In the genomic region with DNA sequence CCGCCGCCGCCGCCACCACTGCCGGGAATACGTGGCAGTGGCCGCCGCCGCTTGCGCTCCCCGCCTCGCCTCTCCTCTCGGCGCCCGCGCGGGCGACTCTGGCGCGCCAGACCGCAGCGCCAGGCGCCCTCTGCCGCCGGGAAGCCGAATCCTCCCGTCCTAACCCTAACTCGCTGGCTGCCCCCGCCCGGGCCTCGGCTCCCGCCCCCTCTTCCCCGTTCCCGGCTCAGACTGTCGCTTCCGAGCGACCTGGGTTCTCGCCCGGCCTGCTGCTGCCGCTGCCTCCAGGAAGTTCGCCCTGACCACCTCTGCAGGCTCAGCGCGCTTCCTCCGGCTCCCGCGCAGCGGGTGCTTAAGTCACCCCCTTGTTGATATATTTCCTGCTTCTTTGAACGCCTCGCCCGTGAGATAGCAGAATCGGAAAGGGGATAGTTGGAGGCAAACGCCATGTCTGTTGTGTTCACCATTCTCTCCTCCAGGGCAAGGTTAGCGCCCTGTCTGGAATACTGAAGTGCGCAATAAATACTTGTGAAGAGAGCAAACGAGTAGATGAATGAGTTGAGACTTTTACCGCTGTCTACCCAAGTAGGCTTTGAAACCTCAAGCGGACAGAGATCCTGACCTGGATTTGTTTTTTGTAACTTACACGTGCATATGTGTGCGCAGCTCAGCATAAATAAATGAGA, we compare ENCODE assay signal across 1 cellular context.
TF ChIP-seq lines count a peak whose summit lies in the region.

A gene with protein sequence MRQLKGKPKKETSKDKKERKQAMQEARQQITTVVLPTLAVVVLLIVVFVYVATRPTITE (minus strand): TSS at position 100 of the 686 bp plus-strand sequence. CDS start 64,202 bp downstream, outside the sequence.

TF ChIP-seq in HepG2, 621 proteins besides CTCF, POLR2A, EP300 and RAD21 (continued from another document and continues in another):
- TF ChIP-seq, protein P1, sequence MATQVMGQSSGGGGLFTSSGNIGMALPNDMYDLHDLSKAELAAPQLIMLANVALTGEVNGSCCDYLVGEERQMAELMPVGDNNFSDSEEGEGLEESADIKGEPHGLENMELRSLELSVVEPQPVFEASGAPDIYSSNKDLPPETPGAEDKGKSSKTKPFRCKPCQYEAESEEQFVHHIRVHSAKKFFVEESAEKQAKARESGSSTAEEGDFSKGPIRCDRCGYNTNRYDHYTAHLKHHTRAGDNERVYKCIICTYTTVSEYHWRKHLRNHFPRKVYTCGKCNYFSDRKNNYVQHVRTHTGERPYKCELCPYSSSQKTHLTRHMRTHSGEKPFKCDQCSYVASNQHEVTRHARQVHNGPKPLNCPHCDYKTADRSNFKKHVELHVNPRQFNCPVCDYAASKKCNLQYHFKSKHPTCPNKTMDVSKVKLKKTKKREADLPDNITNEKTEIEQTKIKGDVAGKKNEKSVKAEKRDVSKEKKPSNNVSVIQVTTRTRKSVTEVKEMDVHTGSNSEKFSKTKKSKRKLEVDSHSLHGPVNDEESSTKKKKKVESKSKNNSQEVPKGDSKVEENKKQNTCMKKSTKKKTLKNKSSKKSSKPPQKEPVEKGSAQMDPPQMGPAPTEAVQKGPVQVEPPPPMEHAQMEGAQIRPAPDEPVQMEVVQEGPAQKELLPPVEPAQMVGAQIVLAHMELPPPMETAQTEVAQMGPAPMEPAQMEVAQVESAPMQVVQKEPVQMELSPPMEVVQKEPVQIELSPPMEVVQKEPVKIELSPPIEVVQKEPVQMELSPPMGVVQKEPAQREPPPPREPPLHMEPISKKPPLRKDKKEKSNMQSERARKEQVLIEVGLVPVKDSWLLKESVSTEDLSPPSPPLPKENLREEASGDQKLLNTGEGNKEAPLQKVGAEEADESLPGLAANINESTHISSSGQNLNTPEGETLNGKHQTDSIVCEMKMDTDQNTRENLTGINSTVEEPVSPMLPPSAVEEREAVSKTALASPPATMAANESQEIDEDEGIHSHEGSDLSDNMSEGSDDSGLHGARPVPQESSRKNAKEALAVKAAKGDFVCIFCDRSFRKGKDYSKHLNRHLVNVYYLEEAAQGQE (IDR thresholded peaks at IDR 0.05; ENCODE audit: borderline replicate concordance in 1 of 2, low read depth in 1 of 2, low read length in 2 of 2) = peak in 1 of 2 experiments; percentile 7; a peak in 1 of 4 replicates
- TF ChIP-seq ZNF709 (CRISPR knock-in tag; IDR thresholded peaks at IDR 0.05) (peak; percentile 27; the same call in 1 of the 2 replicates), ZNF563 (CRISPR knock-in tag; IDR thresholded peaks at IDR 0.05) (0 out of 2 replicates have a peak, but pooled peaks have one; percentile 16), ZFY (CRISPR knock-in tag; IDR thresholded peaks at IDR 0.05) (peak; percentile 12), RFXAP (CRISPR knock-in tag; IDR thresholded peaks at IDR 0.05; ENCODE audit: borderline replicate concordance) (peak; percentile 4; the same call in 1 of the 2 replicates), RCOR2 (CRISPR knock-in tag; IDR thresholded peaks at IDR 0.05) (peak; percentile 93), MIER3 (CRISPR knock-in tag; IDR thresholded peaks at IDR 0.05; ENCODE audit: borderline replicate concordance) (no peak), ZNF572 (CRISPR knock-in tag; IDR thresholded peaks at IDR 0.05) (peak; percentile 86; the same call in 1 of the 2 replicates), PAWR (CRISPR knock-in tag; IDR thresholded peaks at IDR 0.05; ENCODE audit: borderline replicate concordance) (0 out of 2 replicates have a peak, but pooled peaks have one; percentile 40), TARDBP (CRISPR knock-in tag; IDR thresholded peaks at IDR 0.05) (peak; percentile 16; the same call in 1 of the 2 replicates), MED13 (CRISPR knock-in tag; IDR thresholded peaks at IDR 0.05) (0 out of 2 replicates have a peak, but pooled peaks have one; percentile 39), ZNF350 (CRISPR knock-in tag; IDR thresholded peaks at IDR 0.05; ENCODE audit: borderline replicate concordance, low read depth) (peak; percentile 52; the same call in 1 of the 2 replicates), ZFP36 (IDR thresholded peaks at IDR 0.05; ENCODE audit: borderline replicate concordance, low read depth, low read length, partially characterized antibody) (peak; percentile 98), EZH2 (conservative IDR thresholded peaks at IDR 0.05; ENCODE audit: low read depth, low read length) (no peak), SKI (IDR thresholded peaks at IDR 0.05; ENCODE audit: partially characterized antibody) (peak; percentile 82), GATAD2A (CRISPR knock-in tag; IDR thresholded peaks at IDR 0.05) (peak; percentile 34; the same call in 1 of the 2 replicates), FOXK1 (CRISPR knock-in tag; IDR thresholded peaks at IDR 0.05; ENCODE audit: borderline replicate concordance, low read depth) (peak; percentile 56; the same call in 1 of the 2 replicates), YEATS4 (CRISPR knock-in tag; IDR thresholded peaks at IDR 0.05; ENCODE audit: borderline replicate concordance) (0 out of 2 replicates have a peak, but pooled peaks have one; percentile 28), REXO4 (CRISPR knock-in tag; IDR thresholded peaks at IDR 0.05; ENCODE audit: borderline replicate concordance) (no peak), TBX3 (IDR thresholded peaks at IDR 0.05; ENCODE audit: borderline replicate concordance) (no peak), PHF21A (CRISPR knock-in tag; IDR thresholded peaks at IDR 0.05) (peak; percentile 38; the same call in 1 of the 2 replicates), ZBTB20 (CRISPR knock-in tag; IDR thresholded peaks at IDR 0.05; ENCODE audit: borderline replicate concordance, low read depth) (peak; percentile 48; the same call in 1 of the 2 replicates), STAG1 (CRISPR knock-in tag; IDR thresholded peaks at IDR 0.05) (peak; percentile 86), TBX2 (CRISPR knock-in tag; IDR thresholded peaks at IDR 0.05; ENCODE audit: borderline replicate concordance) (peak; percentile 37; the same call in 1 of the 2 replicates), SP5 (CRISPR knock-in tag; IDR thresholded peaks at IDR 0.05; ENCODE audit: borderline replicate concordance, low read depth) (peak; percentile 48; the same call in 1 of the 2 replicates), TOPORS (CRISPR knock-in tag; IDR thresholded peaks at IDR 0.05) (0 out of 2 replicates have a peak, but pooled peaks have one; percentile 35), ZNF382 (CRISPR knock-in tag; IDR thresholded peaks at IDR 0.05; ENCODE audit: borderline replicate concordance) (no peak), MAF1 (CRISPR knock-in tag; IDR thresholded peaks at IDR 0.05; ENCODE audit: borderline replicate concordance) (no peak), BRD4 (CRISPR knock-in tag; IDR thresholded peaks at IDR 0.05) (peak; percentile 51; the same call in 1 of the 2 replicates)
- TF ChIP-seq, protein P2, sequence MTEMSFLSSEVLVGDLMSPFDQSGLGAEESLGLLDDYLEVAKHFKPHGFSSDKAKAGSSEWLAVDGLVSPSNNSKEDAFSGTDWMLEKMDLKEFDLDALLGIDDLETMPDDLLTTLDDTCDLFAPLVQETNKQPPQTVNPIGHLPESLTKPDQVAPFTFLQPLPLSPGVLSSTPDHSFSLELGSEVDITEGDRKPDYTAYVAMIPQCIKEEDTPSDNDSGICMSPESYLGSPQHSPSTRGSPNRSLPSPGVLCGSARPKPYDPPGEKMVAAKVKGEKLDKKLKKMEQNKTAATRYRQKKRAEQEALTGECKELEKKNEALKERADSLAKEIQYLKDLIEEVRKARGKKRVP (CRISPR knock-in tag; IDR thresholded peaks at IDR 0.05) = 0 out of 4 replicates have a peak, but pooled peaks of 1 of the 2 experiments have one; percentile 31
- TF ChIP-seq, protein P3, sequence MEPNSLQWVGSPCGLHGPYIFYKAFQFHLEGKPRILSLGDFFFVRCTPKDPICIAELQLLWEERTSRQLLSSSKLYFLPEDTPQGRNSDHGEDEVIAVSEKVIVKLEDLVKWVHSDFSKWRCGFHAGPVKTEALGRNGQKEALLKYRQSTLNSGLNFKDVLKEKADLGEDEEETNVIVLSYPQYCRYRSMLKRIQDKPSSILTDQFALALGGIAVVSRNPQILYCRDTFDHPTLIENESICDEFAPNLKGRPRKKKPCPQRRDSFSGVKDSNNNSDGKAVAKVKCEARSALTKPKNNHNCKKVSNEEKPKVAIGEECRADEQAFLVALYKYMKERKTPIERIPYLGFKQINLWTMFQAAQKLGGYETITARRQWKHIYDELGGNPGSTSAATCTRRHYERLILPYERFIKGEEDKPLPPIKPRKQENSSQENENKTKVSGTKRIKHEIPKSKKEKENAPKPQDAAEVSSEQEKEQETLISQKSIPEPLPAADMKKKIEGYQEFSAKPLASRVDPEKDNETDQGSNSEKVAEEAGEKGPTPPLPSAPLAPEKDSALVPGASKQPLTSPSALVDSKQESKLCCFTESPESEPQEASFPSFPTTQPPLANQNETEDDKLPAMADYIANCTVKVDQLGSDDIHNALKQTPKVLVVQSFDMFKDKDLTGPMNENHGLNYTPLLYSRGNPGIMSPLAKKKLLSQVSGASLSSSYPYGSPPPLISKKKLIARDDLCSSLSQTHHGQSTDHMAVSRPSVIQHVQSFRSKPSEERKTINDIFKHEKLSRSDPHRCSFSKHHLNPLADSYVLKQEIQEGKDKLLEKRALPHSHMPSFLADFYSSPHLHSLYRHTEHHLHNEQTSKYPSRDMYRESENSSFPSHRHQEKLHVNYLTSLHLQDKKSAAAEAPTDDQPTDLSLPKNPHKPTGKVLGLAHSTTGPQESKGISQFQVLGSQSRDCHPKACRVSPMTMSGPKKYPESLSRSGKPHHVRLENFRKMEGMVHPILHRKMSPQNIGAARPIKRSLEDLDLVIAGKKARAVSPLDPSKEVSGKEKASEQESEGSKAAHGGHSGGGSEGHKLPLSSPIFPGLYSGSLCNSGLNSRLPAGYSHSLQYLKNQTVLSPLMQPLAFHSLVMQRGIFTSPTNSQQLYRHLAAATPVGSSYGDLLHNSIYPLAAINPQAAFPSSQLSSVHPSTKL (CRISPR knock-in tag; IDR thresholded peaks at IDR 0.05) = peak; percentile 72
- TF ChIP-seq, protein P4, sequence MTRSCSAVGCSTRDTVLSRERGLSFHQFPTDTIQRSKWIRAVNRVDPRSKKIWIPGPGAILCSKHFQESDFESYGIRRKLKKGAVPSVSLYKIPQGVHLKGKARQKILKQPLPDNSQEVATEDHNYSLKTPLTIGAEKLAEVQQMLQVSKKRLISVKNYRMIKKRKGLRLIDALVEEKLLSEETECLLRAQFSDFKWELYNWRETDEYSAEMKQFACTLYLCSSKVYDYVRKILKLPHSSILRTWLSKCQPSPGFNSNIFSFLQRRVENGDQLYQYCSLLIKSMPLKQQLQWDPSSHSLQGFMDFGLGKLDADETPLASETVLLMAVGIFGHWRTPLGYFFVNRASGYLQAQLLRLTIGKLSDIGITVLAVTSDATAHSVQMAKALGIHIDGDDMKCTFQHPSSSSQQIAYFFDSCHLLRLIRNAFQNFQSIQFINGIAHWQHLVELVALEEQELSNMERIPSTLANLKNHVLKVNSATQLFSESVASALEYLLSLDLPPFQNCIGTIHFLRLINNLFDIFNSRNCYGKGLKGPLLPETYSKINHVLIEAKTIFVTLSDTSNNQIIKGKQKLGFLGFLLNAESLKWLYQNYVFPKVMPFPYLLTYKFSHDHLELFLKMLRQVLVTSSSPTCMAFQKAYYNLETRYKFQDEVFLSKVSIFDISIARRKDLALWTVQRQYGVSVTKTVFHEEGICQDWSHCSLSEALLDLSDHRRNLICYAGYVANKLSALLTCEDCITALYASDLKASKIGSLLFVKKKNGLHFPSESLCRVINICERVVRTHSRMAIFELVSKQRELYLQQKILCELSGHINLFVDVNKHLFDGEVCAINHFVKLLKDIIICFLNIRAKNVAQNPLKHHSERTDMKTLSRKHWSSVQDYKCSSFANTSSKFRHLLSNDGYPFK (CRISPR knock-in tag; IDR thresholded peaks at IDR 0.05; ENCODE audit: borderline replicate concordance) = 0 out of 2 replicates have a peak, but pooled peaks have one; percentile 57
- TF ChIP-seq, protein P5, sequence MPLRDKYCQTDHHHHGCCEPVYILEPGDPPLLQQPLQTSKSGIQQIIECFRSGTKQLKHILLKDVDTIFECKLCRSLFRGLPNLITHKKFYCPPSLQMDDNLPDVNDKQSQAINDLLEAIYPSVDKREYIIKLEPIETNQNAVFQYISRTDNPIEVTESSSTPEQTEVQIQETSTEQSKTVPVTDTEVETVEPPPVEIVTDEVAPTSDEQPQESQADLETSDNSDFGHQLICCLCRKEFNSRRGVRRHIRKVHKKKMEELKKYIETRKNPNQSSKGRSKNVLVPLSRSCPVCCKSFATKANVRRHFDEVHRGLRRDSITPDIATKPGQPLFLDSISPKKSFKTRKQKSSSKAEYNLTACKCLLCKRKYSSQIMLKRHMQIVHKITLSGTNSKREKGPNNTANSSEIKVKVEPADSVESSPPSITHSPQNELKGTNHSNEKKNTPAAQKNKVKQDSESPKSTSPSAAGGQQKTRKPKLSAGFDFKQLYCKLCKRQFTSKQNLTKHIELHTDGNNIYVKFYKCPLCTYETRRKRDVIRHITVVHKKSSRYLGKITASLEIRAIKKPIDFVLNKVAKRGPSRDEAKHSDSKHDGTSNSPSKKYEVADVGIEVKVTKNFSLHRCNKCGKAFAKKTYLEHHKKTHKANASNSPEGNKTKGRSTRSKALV (CRISPR knock-in tag; IDR thresholded peaks at IDR 0.05) = no peak; the same call in 1 of the 2 replicates
- TF ChIP-seq, protein P6, sequence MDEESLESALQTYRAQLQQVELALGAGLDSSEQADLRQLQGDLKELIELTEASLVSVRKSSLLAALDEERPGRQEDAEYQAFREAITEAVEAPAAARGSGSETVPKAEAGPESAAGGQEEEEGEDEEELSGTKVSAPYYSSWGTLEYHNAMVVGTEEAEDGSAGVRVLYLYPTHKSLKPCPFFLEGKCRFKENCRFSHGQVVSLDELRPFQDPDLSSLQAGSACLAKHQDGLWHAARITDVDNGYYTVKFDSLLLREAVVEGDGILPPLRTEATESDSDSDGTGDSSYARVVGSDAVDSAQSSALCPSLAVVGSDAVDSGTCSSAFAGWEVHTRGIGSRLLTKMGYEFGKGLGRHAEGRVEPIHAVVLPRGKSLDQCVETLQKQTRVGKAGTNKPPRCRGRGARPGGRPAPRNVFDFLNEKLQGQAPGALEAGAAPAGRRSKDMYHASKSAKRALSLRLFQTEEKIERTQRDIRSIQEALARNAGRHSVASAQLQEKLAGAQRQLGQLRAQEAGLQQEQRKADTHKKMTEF (CRISPR knock-in tag; IDR thresholded peaks at IDR 0.05) = peak; percentile 87
- TF ChIP-seq, protein P7, sequence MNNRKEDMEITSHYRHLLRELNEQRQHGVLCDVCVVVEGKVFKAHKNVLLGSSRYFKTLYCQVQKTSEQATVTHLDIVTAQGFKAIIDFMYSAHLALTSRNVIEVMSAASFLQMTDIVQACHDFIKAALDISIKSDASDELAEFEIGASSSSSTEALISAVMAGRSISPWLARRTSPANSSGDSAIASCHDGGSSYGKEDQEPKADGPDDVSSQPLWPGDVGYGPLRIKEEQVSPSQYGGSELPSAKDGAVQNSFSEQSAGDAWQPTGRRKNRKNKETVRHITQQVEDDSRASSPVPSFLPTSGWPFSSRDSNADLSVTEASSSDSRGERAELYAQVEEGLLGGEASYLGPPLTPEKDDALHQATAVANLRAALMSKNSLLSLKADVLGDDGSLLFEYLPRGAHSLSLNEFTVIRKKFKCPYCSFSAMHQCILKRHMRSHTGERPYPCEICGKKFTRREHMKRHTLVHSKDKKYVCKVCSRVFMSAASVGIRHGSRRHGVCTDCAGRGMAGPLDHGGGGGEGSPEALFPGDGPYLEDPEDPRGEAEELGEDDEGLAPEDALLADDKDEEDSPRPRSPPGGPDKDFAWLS (CRISPR knock-in tag; IDR thresholded peaks at IDR 0.05; ENCODE audit: borderline replicate concordance) = 0 out of 2 replicates have a peak, but pooled peaks have one; percentile 39
- TF ChIP-seq, protein P8, sequence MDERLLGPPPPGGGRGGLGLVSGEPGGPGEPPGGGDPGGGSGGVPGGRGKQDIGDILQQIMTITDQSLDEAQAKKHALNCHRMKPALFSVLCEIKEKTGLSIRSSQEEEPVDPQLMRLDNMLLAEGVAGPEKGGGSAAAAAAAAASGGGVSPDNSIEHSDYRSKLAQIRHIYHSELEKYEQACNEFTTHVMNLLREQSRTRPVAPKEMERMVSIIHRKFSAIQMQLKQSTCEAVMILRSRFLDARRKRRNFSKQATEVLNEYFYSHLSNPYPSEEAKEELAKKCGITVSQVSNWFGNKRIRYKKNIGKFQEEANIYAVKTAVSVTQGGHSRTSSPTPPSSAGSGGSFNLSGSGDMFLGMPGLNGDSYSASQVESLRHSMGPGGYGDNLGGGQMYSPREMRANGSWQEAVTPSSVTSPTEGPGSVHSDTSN (CRISPR knock-in tag; IDR thresholded peaks at IDR 0.05) = no peak
